ENCODE assay signal across 20 cellular contexts in the genomic region with DNA sequence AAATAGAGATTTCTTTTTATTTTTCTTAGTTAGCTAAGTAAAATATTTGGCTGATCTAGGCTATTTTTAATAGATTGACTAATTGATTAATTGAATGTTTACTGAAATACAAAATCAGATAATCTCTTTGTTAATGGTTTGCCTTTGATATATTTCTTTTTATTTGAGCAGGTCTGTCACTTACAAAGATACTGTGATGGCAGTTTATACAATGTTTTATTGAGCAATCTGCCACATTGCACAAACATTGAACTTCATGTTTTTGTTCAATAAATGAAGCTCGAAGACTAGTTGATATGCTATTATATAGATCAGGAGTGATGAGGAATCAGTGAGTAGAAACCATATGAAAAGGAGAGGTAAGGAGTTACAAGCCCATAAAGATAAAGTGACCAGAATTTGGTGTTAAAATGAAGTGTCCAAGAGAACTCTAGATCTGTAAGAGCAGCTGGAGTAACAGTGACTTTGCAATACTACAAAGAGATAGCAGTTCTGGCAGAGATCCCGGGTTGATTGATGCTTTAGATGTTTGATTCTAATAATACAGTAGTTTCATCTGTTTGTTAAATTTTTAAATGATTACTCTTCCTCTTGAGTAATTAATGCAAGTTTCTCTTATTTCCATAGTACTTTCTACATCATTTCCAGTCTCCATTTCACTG.
DNase-seq lines count a peak whose midpoint lies in the region; ATAC-seq, FAIRE-seq and TF ChIP-seq lines count a peak whose summit lies in the region.
"Had no signal": no experiment of that assay in that cellular context is flagged by ENCODE, and none has a peak within 500 bp of the region (broad histone marks: within the 10 kb centered on the region; RNA-seq: fewer than 3 reads in every experiment).

No MANE protein-coding gene starts in this region.

- no peak overlapping the region for H3K4me3 Mint-ChIP-seq in chondrocyte (ENCODE audit: unreplicated experiment)

- H3K27ac Mint-ChIP-seq in chondrocyte (ENCODE audit: unreplicated experiment), result no peak overlapping the region

- H3K4me1 ChIP-seq in A549, result no peaks in the 10 kb centered on the region
- H3K4me1 ChIP-seq: BE2C, SJSA1 had no signal

- ATAC-seq in A549 (no peak), left lobe of liver (peak; percentile 71)

- TF ChIP-seq EP300 in A549 (IDR thresholded peaks at IDR 0.05), result no peak

- TF ChIP-seq RAD21 in A549 (conservative IDR thresholded peaks at IDR 0.05 in 1 of 2, IDR thresholded peaks at IDR 0.05 in 1 of 2), result no peak

- no peak for TF ChIP-seq POLR2A in A549 (IDR thresholded peaks at IDR 0.05; ENCODE audit: low read length)

- WGBS in A549 (ENCODE audit: missing lambda C conversion rate), result 16% methylated on average over 2 of the region's 2 CpGs

- TF ChIP-seq CTCF in A549 (IDR thresholded peaks at IDR 0.05), result no peak
- TF ChIP-seq CTCF in choroid plexus epithelial cell (conservative IDR thresholded peaks at IDR 0.05; ENCODE audit: low read depth, low read length), result no peak
- TF ChIP-seq CTCF in chondrocyte (IDR thresholded peaks at IDR 0.05), result no peak

- H3K4me1 Mint-ChIP-seq in chondrocyte (ENCODE audit: low read depth), result no peaks in the 10 kb centered on the region

- H3K4me3 ChIP-seq in A549, result no peak overlapping the region
- no peak overlapping the region for H3K4me3 ChIP-seq in choroid plexus epithelial cell (ENCODE audit: low read depth, low read length)
- H3K4me3 ChIP-seq: SJSA1 had no signal

- peaks cover 24% of the 10 kb centered on the region for H3K27me3 Mint-ChIP-seq in chondrocyte (ENCODE audit: low read depth)

- 0 out of 3 replicates have a peak overlapping the region, but pooled peaks have one; percentile 4 for H3K4me2 ChIP-seq in A549

- H3K27ac ChIP-seq in A549, result no peak overlapping the region
- H3K27ac ChIP-seq: SJSA1 had no signal

- H3K9me3 ChIP-seq in A549, result peaks cover 6% of the 10 kb centered on the region; the same call in 2 of the 3 replicates
- H3K9me3 ChIP-seq: BE2C, SJSA1 had no signal

- POLR2A ChIA-PET in A549 (lab: Yijun Ruan, JAX), result no interaction called here

- peak; percentile 54 for FAIRE-seq in A549 (lab: Jason Lieb, UNC)
- FAIRE-seq: A204.1, RCC 7860 had no signal

- H3K9me3 Mint-ChIP-seq in chondrocyte (ENCODE audit: low read depth), result peaks cover 15% of the 10 kb centered on the region

- peaks cover 4% of the 10 kb centered on the region for H3K36me3 Mint-ChIP-seq in chondrocyte (ENCODE audit: low read depth)

- CTCF ChIA-PET in A549 (lab: Yijun Ruan, JAX), result interaction anchor here (1.4 kb wide), 1 partner anchor 575 kb away, joined by 3 read pairs; the partner anchor contains the start of gene CCDC85A

- DNase-seq in A549 (ENCODE audit: low read depth in 1 of 2, low spot score in 1 of 2), result no peak
- peak; percentile 53 for DNase-seq in LHCN-M2 (ENCODE audit: low read depth)
- peak; percentile 4 for DNase-seq in choroid plexus epithelial cell (ENCODE audit: low read depth)
- no peak for DNase-seq in left lobe of liver (ENCODE audit: low spot score)
- DNase-seq in chondrocyte (ENCODE audit: low spot score), result no peak
- no peak for DNase-seq in NCI-H82 treated with DMSO at 0.1 percent for 48 hours (lab: John Stamatoyannopoulos, UW; ENCODE audit: unreplicated experiment)
- no peak for DNase-seq in GOT3 (lab: John Stamatoyannopoulos, UW)
- DNase-seq: BE2C, DMS79, Karpas-422, NCI-H1436, NCI-H187 treated with DMSO at 0.1 percent for 48 hours, NCI-H2107, NCI-H2227 treated with DMSO at 0.1 percent for 48 hours, NCI-H510A, NCI-H774, OCI-M1 had no signal

TF ChIP-seq in A549, 52 proteins besides CTCF, POLR2A, EP300 and RAD21:
- TF ChIP-seq HMGXB4 (CRISPR knock-in tag; IDR thresholded peaks at IDR 0.05; ENCODE audit: borderline replicate concordance) (no peak), CEBPB (IDR thresholded peaks at IDR 0.05) (0 out of 4 replicates have a peak, but pooled peaks of 1 of the 2 experiments have one; percentile 19)

Comparison
In these comparisons a context has a peak if more than half of its experiments do, and no peak if none do; other contexts are left out.
1. DNase-seq: peak in LHCN-M2 (single experiment) and choroid plexus epithelial cell (single experiment); none in A549 (0 of 2), left lobe of liver (single experiment), chondrocyte (single experiment), NCI-H82 treated with DMSO at 0.1 percent for 48 hours (single experiment) and GOT3 (single experiment).